Comparison of ENCODE assay signal across 11 cellular contexts in the genomic region with DNA sequence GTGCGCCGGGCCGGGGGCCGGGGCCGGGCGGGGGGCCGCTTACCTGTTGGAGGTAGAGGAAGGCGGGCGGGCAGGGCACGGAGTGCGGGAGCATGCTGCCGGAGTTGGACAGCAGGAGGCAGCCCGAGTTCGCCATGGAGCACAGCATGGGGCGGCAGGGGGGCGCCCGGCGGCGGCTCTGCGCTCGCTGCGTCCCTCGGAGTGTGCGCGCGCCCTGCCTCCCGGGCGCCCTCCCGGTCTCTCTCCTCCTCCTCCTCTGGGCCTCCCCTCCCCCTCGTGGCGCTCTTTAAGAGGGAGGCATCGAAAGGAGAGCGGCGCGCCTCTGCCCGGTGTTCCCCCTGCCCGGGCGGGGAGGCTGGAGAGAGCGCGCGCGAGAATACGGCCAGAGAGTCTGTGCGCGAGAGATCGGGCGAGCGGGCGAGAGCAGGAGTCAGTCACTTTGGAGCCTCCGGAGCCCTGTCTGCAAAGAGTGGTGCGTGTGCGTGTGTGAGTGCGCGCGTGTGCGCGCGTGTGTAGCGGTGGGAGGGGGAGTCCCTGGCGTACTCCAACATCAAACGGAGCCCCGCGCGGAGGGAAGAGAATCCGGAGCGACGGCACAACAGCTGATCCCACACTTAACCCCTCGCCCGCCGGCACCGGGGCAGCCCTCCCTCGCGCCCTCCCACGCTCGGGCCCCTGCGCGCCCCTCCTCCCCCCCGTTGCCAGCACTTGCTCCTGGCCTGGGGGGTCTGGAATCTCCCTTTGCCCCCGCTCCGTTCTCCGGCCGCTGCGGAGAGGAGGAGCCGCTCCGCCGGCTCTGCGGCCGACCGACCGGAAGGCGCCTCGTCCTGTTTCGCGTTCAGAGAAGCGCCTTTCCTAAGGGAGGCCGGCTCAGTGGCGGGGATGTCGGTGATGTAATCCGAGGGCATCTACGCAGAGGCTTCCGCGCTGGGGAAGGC.
A peak's percentile ranks its signal among the peaks of the same experiment; 100 is the strongest.
DNase-seq lines count a peak whose midpoint lies in the region; ATAC-seq and TF ChIP-seq lines count a peak whose summit lies in the region.
"Had no signal": no experiment of that assay in that cellular context is flagged by ENCODE, and none has a peak within 500 bp of the region (broad histone marks: within the 10 kb centered on the region; RNA-seq: fewer than 3 reads in every experiment).

No MANE protein-coding gene starts in this region.

- no peak for ATAC-seq in Right ventricle myocardium inferior
- no peak for ATAC-seq in stimulated activated naive CD8-positive, alpha-beta T cell treated with anti-CD3 and anti-CD28 coated beads, Interleukin-15, Interleukin-2, amounts not matched to agents 100 U/mL and 50 U/mL, for 24 hours
- ATAC-seq in GM18870 (IDR thresholded peaks at IDR 0.05; ENCODE audit: unreplicated experiment) = no peak
- ATAC-seq: effector memory CD8-positive, alpha-beta T cell had no signal

- H3K9me3 ChIP-seq in iPS DF 6.9 (ENCODE audit: control insufficient read depth, insufficient read depth, low read length) (no peaks in the 10 kb centered on the region), BE2C (no peaks in the 10 kb centered on the region)

- intact Hi-C loops in Right ventricle myocardium inferior (cut with DNase I) (no loop called here), cardiac septum (cut with DNase I) (no loop called here)

- TF ChIP-seq CTCF in BE2C (IDR thresholded peaks at IDR 0.05; ENCODE audit: low read depth, low read length) = no peak

- DNase-seq in Right ventricle myocardium inferior (ENCODE audit: missing footprints) = peak; percentile 56
- DNase-seq in cardiac septum (ENCODE audit: low spot score) = no peak
- DNase-seq in NCI-H524 (lab: John Stamatoyannopoulos, UW) = peak; percentile 87 to 94
- DNase-seq in iPS DF 6.9 (ENCODE audit: low read depth, low spot score) = no peak
- DNase-seq in stimulated activated naive CD8-positive, alpha-beta T cell treated with anti-CD3 and anti-CD28 coated beads, Interleukin-15, Interleukin-2, amounts not matched to agents 100 U/mL and 50 U/mL, for 24 hours = peak; percentile 25
- DNase-seq in SKM-1 treated with dmso at 0.1 percent for 144 hours (lab: John Stamatoyannopoulos, UW; ENCODE audit: unreplicated experiment) = no peak
- no peak for DNase-seq in BE2C
- DNase-seq: DMS53; effector memory CD8-positive, alpha-beta T cell; naive B cell had no signal

- WGBS in iPS DF 6.9 (ENCODE audit: insufficient coverage, insufficient read length) = no CpG with 5 or more reads among the region's 102 CpGs

- peaks cover 7% of the 10 kb centered on the region; the same call in 1 of the 2 replicates for H3K27me3 ChIP-seq in iPS DF 6.9 (ENCODE audit: control insufficient read depth, insufficient read depth, low read length)
- H3K27me3 ChIP-seq in BE2C = peaks cover 93% of the 10 kb centered on the region

- H3K36me3 ChIP-seq in iPS DF 6.9 (ENCODE audit: control insufficient read depth, insufficient read depth, low read length) (no peaks in the 10 kb centered on the region), BE2C (no peaks in the 10 kb centered on the region)

- H3K4me1 ChIP-seq in iPS DF 6.9 (ENCODE audit: control insufficient read depth, insufficient read depth, low read length) (peaks cover 4% of the 10 kb centered on the region), BE2C (no peaks in the 10 kb centered on the region)

- peak overlapping the region; percentile 45; the same call in 1 of the 2 replicates for H3K4me3 ChIP-seq in iPS DF 6.9 (ENCODE audit: low read length)
- H3K4me3 ChIP-seq in BE2C (ENCODE audit: low read depth, low read length) = no peak overlapping the region

- H3K27ac ChIP-seq in iPS DF 6.9 (ENCODE audit: low read length) = no peak overlapping the region

Comparison
In these comparisons a context has a peak if more than half of its experiments do, and no peak if none do; other contexts are left out.
1. DNase-seq: peak in Right ventricle myocardium inferior (single experiment), NCI-H524 (2 of 2) and stimulated activated naive CD8-positive, alpha-beta T cell treated with anti-CD3 and anti-CD28 coated beads, Interleukin-15, Interleukin-2, amounts not matched to agents 100 U/mL and 50 U/mL, for 24 hours (single experiment); none in cardiac septum (single experiment), iPS DF 6.9 (single experiment), SKM-1 treated with dmso at 0.1 percent for 144 hours (single experiment) and BE2C (single experiment).